ENCODE assay signal across 13 cellular contexts in the genomic region with DNA sequence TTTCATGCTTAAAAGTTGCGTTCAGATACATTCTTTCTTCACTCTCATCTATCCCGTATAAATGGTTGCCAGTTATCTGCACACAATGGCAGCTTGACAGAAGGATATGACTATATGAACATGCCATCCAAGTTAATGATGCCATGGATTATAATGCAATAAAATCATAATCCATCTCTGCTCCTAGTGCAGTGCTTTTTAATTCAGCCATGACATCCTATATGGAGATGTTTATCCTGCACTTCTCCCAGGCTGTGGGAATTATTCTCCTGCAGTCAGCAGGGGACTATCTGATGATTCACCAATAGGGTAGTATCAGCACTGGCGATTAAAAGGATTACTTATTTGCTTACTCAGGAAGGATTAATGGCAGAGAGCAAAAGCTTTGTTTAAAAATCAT.
DNase-seq lines count a peak whose midpoint lies in the region; ATAC-seq and TF ChIP-seq lines count a peak whose summit lies in the region.
"Had no signal": no experiment of that assay in that cellular context is flagged by ENCODE, and none has a peak within 500 bp of the region (broad histone marks: within the 10 kb centered on the region; RNA-seq: fewer than 3 reads in every experiment).

No MANE protein-coding gene starts in this region.

- no peaks in the 10 kb centered on the region for H3K79me1 ChIP-seq in mesenchymal stem cell (replicated peaks; ENCODE audit: low read length, poor library complexity, severe bottlenecking)

- H3K27ac ChIP-seq in mesenchymal stem cell (ENCODE audit: low read length, poor library complexity, severe bottlenecking): peak overlapping the region; percentile 14
- H3K27ac ChIP-seq: C4-2B, heart left ventricle had no signal

- no peak overlapping the region for H3K18ac ChIP-seq in mesenchymal stem cell (ENCODE audit: low read depth in 1 of 2, low read length in 2 of 2)

- H3K4me2 ChIP-seq in mesenchymal stem cell (ENCODE audit: low read length, poor library complexity, severe bottlenecking): peak overlapping the region; percentile 0

- no peaks in the 10 kb centered on the region for H3K27me3 ChIP-seq in mesenchymal stem cell (ENCODE audit: control insufficient read depth in 1 of 2, insufficient read depth in 1 of 2, low read length in 2 of 2)
- H3K27me3 ChIP-seq: heart left ventricle had no signal

- no peak overlapping the region for H2BK120ac ChIP-seq in mesenchymal stem cell (ENCODE audit: low read depth, low read length)

- H3K27me3 Mint-ChIP-seq in brain: no peaks in the 10 kb centered on the region

- peaks cover 42% of the 10 kb centered on the region for H3K4me1 Mint-ChIP-seq in brain
- H3K4me1 Mint-ChIP-seq: activated B cell treated with CpG ODN at 0.5 μM for 24 hours had no signal

- no peaks in the 10 kb centered on the region for H3K9me3 Mint-ChIP-seq in brain
- H3K9me3 Mint-ChIP-seq: activated B cell treated with CpG ODN at 0.5 μM for 24 hours had no signal

- H3K4me3 ChIP-seq in mesenchymal stem cell (ENCODE audit: insufficient read depth in 1 of 2, low read depth in 1 of 2, low read length in 2 of 2): no peak overlapping the region
- H3K4me3 ChIP-seq: heart left ventricle had no signal

- H3K4me1 ChIP-seq in mesenchymal stem cell (ENCODE audit: control insufficient read depth, insufficient read depth, low read depth, low read length): no peaks in the 10 kb centered on the region
- H3K4me1 ChIP-seq: heart left ventricle had no signal

- H3K23ac ChIP-seq in mesenchymal stem cell (ENCODE audit: low read length in 2 of 2): no peak overlapping the region

- no peaks in the 10 kb centered on the region for H3K36me3 ChIP-seq in mesenchymal stem cell (ENCODE audit: control insufficient read depth in 1 of 2, insufficient read depth in 2 of 2, low read depth in 1 of 2, low read length in 2 of 2)
- H3K36me3 ChIP-seq: heart left ventricle had no signal

- peak overlapping the region in 3 of 5 experiments; percentile 19 to 82 (median 54) for H3K27ac Mint-ChIP-seq in brain
- H3K27ac Mint-ChIP-seq: activated B cell treated with CpG ODN at 0.5 μM for 24 hours had no signal

- TF ChIP-seq CTCF in brain (conservative IDR thresholded peaks at IDR 0.05): no peak

- peak; percentile 65 for DNase-seq in COLO829 (ENCODE audit: low spot score)
- peak; percentile 23 for DNase-seq in M059J (ENCODE audit: low read depth)
- DNase-seq in mesenchymal stem cell: peak; percentile 82
- DNase-seq in ecto neural progenitor cell (ENCODE audit: low spot score): no peak
- DNase-seq in dermis blood vessel endothelial cell: no peak
- DNase-seq: activated B cell treated with CpG ODN at 0.5 μM for 24 hours, heart left ventricle, NCI-H2171 had no signal

- no peak overlapping the region for H2BK15ac ChIP-seq in mesenchymal stem cell (ENCODE audit: low read depth, poor library complexity, severe bottlenecking)

- 18% methylated on average over 3 of the region's 3 CpGs for WGBS in mesenchymal stem cell

- no peak overlapping the region for H4K8ac ChIP-seq in mesenchymal stem cell (ENCODE audit: low read length)

- H2AK5ac ChIP-seq in mesenchymal stem cell (ENCODE audit: low read length, severe bottlenecking): no peak overlapping the region

- H2BK12ac ChIP-seq in mesenchymal stem cell (ENCODE audit: low read length in 2 of 2): no peak overlapping the region

- no peak overlapping the region for H3K4me3 Mint-ChIP-seq in brain
- H3K4me3 Mint-ChIP-seq: activated B cell treated with CpG ODN at 0.5 μM for 24 hours had no signal

- H2AFZ ChIP-seq in mesenchymal stem cell (ENCODE audit: low read depth, low read length): no peak overlapping the region

- no peaks in the 10 kb centered on the region for H3K9me3 ChIP-seq in mesenchymal stem cell (ENCODE audit: control insufficient read depth, low read length)
- H3K9me3 ChIP-seq: heart left ventricle had no signal

- H3K4ac ChIP-seq in mesenchymal stem cell (ENCODE audit: low read depth in 1 of 2, low read length in 2 of 2): no peak overlapping the region

- no peaks in the 10 kb centered on the region for H3K36me3 Mint-ChIP-seq in brain

- no peak overlapping the region for H2BK5ac ChIP-seq in mesenchymal stem cell (ENCODE audit: low read depth, low read length, poor library complexity, severe bottlenecking)

- no peak overlapping the region for H4K91ac ChIP-seq in mesenchymal stem cell (ENCODE audit: low read length)

- H3K9ac ChIP-seq in mesenchymal stem cell (ENCODE audit: low read length): no peak overlapping the region

- no peak overlapping the region for H3K14ac ChIP-seq in mesenchymal stem cell (ENCODE audit: low read length in 2 of 2)

- ATAC-seq in GM19035 (IDR thresholded peaks at IDR 0.05; ENCODE audit: unreplicated experiment) (no peak), HG02642 (IDR thresholded peaks at IDR 0.05; ENCODE audit: poor library complexity, unreplicated experiment) (no peak)
- ATAC-seq: heart left ventricle, sciatic nerve had no signal

Comparison
In these comparisons a context has a peak if more than half of its experiments do, and no peak if none do; other contexts are left out.
1. DNase-seq: peak in COLO829 (single experiment), M059J (single experiment) and mesenchymal stem cell (single experiment); none in ecto neural progenitor cell (single experiment) and dermis blood vessel endothelial cell (single experiment).